Comparison of ENCODE assay signal across 2 cellular contexts in genomic region chr22:37340331-37341262, GRCh38.
TF ChIP-seq lines count a peak whose summit lies in the region.

No MANE protein-coding gene starts in this region.

TF ChIP-seq in Ishikawa, 13 proteins besides CTCF, POLR2A, EP300 and RAD21:
- TF ChIP-seq CREB1 (IDR thresholded peaks at IDR 0.05; ENCODE audit: low read depth): no peak
- TF ChIP-seq USF1 (IDR thresholded peaks at IDR 0.05): peak; percentile 56; the same call in 1 of the 2 replicates
- 0 out of 2 replicates have a peak, but pooled peaks have one; percentile 74 for TF ChIP-seq TCF12 (IDR thresholded peaks at IDR 0.05; ENCODE audit: low read depth)
- no peak for TF ChIP-seq REST (IDR thresholded peaks at IDR 0.05; ENCODE audit: low read depth)
- TF ChIP-seq CEBPB (IDR thresholded peaks at IDR 0.05): no peak
- no peak for TF ChIP-seq YY1 (IDR thresholded peaks at IDR 0.05; ENCODE audit: low read depth)
- TF ChIP-seq ZBTB7A (IDR thresholded peaks at IDR 0.05; ENCODE audit: low read depth): no peak
- peak; percentile 62 for TF ChIP-seq EGR1 (IDR thresholded peaks at IDR 0.05)
- TF ChIP-seq TEAD4 (IDR thresholded peaks at IDR 0.05): peak; percentile 36; the same call in 1 of the 2 replicates
- no peak for TF ChIP-seq FOXM1 (IDR thresholded peaks at IDR 0.05; ENCODE audit: borderline replicate concordance, low read depth)
- peak; percentile 56; the same call in 1 of the 2 replicates for TF ChIP-seq NFIC (IDR thresholded peaks at IDR 0.05)
- no peak for TF ChIP-seq TAF1 (IDR thresholded peaks at IDR 0.05; ENCODE audit: low read depth)
- peak; percentile 85 for TF ChIP-seq MAX (IDR thresholded peaks at IDR 0.05)

TF ChIP-seq in H1, 55 proteins besides CTCF, POLR2A, EP300 and RAD21:
- TF ChIP-seq MAX (IDR thresholded peaks at IDR 0.05) (peak; percentile 87), BRCA1 (IDR thresholded peaks at IDR 0.05; ENCODE audit: low read depth, low read length) (no peak), E2F6 (IDR thresholded peaks at IDR 0.05) (peak; percentile 87), HDAC2 (IDR thresholded peaks at IDR 0.05; ENCODE audit: borderline replicate concordance in 1 of 2, low read depth in 2 of 2, low read length in 2 of 2) (0 out of 4 replicates have a peak, but pooled peaks of 1 of the 2 experiments have one; percentile 25)
